In the genomic region with DNA sequence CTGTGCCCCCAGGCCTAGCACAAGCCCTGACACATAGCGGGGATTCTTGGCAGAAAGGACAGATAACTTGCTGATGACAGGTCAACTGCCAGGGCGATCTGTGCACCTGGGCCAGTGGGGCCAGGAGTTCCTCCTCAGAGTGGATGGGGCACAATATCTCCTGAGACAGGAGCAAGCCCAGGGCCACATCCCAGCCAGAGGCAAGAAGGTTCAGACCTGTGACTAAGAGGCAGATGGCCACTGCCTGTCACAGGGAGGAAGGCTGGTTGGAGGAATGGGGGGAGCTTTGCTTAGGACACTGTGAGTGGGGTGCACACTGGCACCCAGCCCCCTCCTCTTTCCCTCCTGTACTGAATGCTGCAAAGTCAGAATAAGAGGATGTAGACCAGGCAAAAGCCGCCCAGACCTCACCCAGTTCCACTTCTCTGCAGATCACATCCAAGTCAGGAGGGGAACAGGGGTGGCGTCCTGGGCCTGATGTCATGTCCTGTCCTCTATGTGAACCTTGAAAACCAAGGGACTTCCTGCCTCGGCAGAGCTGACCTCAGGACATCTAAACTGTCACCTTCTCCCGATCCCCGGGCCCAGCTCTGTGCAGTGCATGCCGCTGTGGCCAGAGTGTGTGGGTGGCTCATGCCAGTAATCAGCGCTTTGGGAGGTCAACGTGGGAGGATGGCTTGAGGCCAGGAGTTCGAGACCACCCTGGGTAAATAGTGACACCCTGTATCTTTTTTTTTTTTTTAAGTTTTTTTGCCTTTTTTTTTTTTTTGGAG, we compare ENCODE assay signal across 8 cellular contexts.
DNase-seq lines count a peak whose midpoint lies in the region; ATAC-seq lines count a peak whose summit lies in the region.

No MANE protein-coding gene starts in this region.

- H3K9me3 Mint-ChIP-seq in activated naive CD8-positive, alpha-beta T cell (ENCODE audit: low read depth) = no peaks in the 10 kb centered on the region

- peak overlapping the region; percentile 46 for H3K27ac Mint-ChIP-seq in activated naive CD8-positive, alpha-beta T cell

- no peaks in the 10 kb centered on the region for H3K27me3 Mint-ChIP-seq in activated naive CD8-positive, alpha-beta T cell

- H3K36me3 Mint-ChIP-seq in activated naive CD8-positive, alpha-beta T cell = no peaks in the 10 kb centered on the region

- DNase-seq in NK-92 treated with Interleukin-12 subunit alpha and Interleukin-12 subunit beta, amount 100 ng/mL, for 24 hours (lab: John Stamatoyannopoulos, UW) = peak; percentile 42
- DNase-seq in NK-92 (lab: John Stamatoyannopoulos, UW; ENCODE audit: unreplicated experiment) (no peak), RKO (ENCODE audit: low spot score) (peak; percentile 67), HPDE6-E6E7 (ENCODE audit: extremely low spot score) (no peak)
- DNase-seq in stimulated activated CD4-positive, alpha-beta T cell treated with anti-CD3 and anti-CD28 coated beads, Interleukin-15, amount 100 ng/mL, for 48 hours (ENCODE audit: low read depth in 2 of 2) = peak; percentile 30 to 31

- peak overlapping the region; percentile 88 for H3K4me3 Mint-ChIP-seq in activated naive CD8-positive, alpha-beta T cell

- H3K4me3 ChIP-seq in iPS-11a (ENCODE audit: low read depth, low read length) = peak overlapping the region; percentile 76

- ATAC-seq in HG02981 (IDR thresholded peaks at IDR 0.05; ENCODE audit: unreplicated experiment) = peak; percentile 79

- peaks cover 8% of the 10 kb centered on the region for H3K4me1 Mint-ChIP-seq in activated naive CD8-positive, alpha-beta T cell (ENCODE audit: low read depth)

Comparison
In these comparisons a context has a peak if more than half of its experiments do, and no peak if none do; other contexts are left out.
1. DNase-seq: peak in NK-92 treated with Interleukin-12 subunit alpha and Interleukin-12 subunit beta, amount 100 ng/mL, for 24 hours (single experiment), RKO (single experiment) and stimulated activated CD4-positive, alpha-beta T cell treated with anti-CD3 and anti-CD28 coated beads, Interleukin-15, amount 100 ng/mL, for 48 hours (2 of 2); none in NK-92 (single experiment) and HPDE6-E6E7 (single experiment).